1 cellular context compared by ENCODE assay signal in the genomic region with DNA sequence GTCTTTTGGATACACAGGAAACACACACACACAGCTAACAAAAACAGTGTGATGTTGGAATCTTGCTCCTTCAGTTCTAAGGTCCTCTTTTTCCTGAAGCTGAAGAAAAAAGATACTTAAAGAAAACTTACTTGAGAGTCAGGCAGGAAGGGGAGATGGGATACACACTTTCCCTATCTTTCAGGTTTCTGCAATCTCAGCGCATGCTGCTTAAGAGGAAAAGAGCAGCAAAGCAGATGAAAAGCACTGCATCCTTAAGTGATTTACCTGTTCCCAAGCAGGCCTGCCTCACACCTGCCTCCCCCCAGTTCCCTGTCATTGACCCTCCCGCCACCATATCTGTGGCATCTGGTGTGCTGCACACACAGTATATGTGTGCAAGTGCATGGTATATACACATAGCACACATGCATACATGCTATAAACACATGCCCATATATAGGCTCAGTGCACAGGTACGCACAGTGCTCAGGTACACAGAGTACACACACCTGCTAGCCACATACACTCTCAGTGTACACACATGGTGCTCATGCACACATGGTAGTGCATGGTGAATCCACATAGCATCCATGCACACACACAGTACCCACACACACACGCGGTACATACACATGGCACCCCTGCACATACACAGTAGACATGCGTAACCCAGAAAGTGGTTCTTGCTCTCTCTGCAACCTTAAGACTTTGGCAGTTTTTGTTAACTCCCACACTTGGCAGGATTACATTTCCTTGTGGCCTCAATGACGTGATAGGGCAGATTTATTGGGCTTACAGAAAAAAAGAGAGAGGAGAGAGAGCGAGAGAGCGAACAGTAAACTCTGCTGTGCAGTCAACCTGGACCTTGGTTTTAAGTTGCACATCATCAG.
A peak's percentile ranks its signal among the peaks of the same experiment; 100 is the strongest.
TF ChIP-seq lines count a peak whose summit lies in the region.

No MANE protein-coding gene starts in this region.

TF ChIP-seq in HEK293, 187 proteins besides CTCF, POLR2A, EP300 and RAD21 (continued from another document and continues in another):
- TF ChIP-seq, protein P1, sequence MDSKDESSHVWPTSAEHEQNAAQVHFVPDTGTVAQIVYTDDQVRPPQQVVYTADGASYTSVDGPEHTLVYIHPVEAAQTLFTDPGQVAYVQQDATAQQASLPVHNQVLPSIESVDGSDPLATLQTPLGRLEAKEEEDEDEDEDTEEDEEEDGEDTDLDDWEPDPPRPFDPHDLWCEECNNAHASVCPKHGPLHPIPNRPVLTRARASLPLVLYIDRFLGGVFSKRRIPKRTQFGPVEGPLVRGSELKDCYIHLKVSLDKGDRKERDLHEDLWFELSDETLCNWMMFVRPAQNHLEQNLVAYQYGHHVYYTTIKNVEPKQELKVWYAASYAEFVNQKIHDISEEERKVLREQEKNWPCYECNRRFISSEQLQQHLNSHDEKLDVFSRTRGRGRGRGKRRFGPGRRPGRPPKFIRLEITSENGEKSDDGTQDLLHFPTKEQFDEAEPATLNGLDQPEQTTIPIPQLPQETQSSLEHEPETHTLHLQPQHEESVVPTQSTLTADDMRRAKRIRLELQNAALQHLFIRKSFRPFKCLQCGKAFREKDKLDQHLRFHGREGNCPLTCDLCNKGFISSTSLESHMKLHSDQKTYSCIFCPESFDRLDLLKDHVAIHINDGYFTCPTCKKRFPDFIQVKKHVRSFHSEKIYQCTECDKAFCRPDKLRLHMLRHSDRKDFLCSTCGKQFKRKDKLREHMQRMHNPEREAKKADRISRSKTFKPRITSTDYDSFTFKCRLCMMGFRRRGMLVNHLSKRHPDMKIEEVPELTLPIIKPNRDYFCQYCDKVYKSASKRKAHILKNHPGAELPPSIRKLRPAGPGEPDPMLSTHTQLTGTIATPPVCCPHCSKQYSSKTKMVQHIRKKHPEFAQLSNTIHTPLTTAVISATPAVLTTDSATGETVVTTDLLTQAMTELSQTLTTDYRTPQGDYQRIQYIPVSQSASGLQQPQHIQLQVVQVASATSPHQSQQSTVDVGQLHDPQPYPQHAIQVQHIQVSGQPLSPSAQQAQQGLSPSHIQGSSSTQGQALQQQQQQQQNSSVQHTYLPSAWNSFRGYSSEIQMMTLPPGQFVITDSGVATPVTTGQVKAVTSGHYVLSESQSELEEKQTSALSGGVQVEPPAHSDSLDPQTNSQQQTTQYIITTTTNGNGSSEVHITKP (tag by site-specific recombination; IDR thresholded peaks at IDR 0.05) = peak; percentile 41; the same call in 1 of the 2 replicates
- TF ChIP-seq ZNF292 (tag by site-specific recombination; IDR thresholded peaks at IDR 0.05; ENCODE audit: borderline replicate concordance, low read depth) (no peak), ZNF629 (tag by site-specific recombination; IDR thresholded peaks at IDR 0.05) (peak; percentile 86), WT1 (tag by site-specific recombination; IDR thresholded peaks at IDR 0.05) (peak; percentile 41; the same call in 1 of the 2 replicates), PRDM1 (tag by site-specific recombination; IDR thresholded peaks at IDR 0.05) (peak; percentile 75), ZFP69B (tag by site-specific recombination; IDR thresholded peaks at IDR 0.05) (0 out of 2 replicates have a peak, but pooled peaks have one; percentile 31), ZNF549 (tag by site-specific recombination; IDR thresholded peaks at IDR 0.05) (no peak), ZNF600 (tag by site-specific recombination; IDR thresholded peaks at IDR 0.05) (peak; percentile 45; the same call in 1 of the 2 replicates), OVOL3 (tag by site-specific recombination; IDR thresholded peaks at IDR 0.05) (no peak), ZNF792 (tag by site-specific recombination; IDR thresholded peaks at IDR 0.05) (peak; percentile 58; the same call in 1 of the 2 replicates), ZNF155 (tag by site-specific recombination; IDR thresholded peaks at IDR 0.05) (no peak), ZNF19 (tag by site-specific recombination; IDR thresholded peaks at IDR 0.05; ENCODE audit: low read depth) (no peak), ZNF335 (tag by site-specific recombination; conservative IDR thresholded peaks at IDR 0.05) (no peak; the same call in 1 of the 2 replicates), MZF1 (tag by site-specific recombination; IDR thresholded peaks at IDR 0.05; ENCODE audit: borderline replicate concordance) (no peak), ZXDB (tag by site-specific recombination; IDR thresholded peaks at IDR 0.05) (peak; percentile 74; the same call in 1 of the 2 replicates), ZNF624 (tag by site-specific recombination; IDR thresholded peaks at IDR 0.05) (no peak), BCL11B (tag by site-specific recombination; IDR thresholded peaks at IDR 0.05; ENCODE audit: low read depth) (no peak), SP2 (tag by site-specific recombination; IDR thresholded peaks at IDR 0.05) (no peak), ZNF2 (tag by site-specific recombination; IDR thresholded peaks at IDR 0.05) (0 out of 2 replicates have a peak, but pooled peaks have one; percentile 30), ZNF138 (tag by site-specific recombination; IDR thresholded peaks at IDR 0.05; ENCODE audit: borderline replicate concordance) (no peak), FEZF1 (tag by site-specific recombination; IDR thresholded peaks at IDR 0.05) (peak; percentile 88), ZNF423 (tag by site-specific recombination; IDR thresholded peaks at IDR 0.05) (no peak), GLIS2 (tag by site-specific recombination; IDR thresholded peaks at IDR 0.05) (no peak), ZBTB21 (tag by site-specific recombination; IDR thresholded peaks at IDR 0.05) (peak; percentile 89), ZNF24 (tag by site-specific recombination; IDR thresholded peaks at IDR 0.05) (no peak), ZNF664 (tag by site-specific recombination; IDR thresholded peaks at IDR 0.05) (no peak), ZNF426 (tag by site-specific recombination; IDR thresholded peaks at IDR 0.05) (no peak)
- TF ChIP-seq, protein P2, sequence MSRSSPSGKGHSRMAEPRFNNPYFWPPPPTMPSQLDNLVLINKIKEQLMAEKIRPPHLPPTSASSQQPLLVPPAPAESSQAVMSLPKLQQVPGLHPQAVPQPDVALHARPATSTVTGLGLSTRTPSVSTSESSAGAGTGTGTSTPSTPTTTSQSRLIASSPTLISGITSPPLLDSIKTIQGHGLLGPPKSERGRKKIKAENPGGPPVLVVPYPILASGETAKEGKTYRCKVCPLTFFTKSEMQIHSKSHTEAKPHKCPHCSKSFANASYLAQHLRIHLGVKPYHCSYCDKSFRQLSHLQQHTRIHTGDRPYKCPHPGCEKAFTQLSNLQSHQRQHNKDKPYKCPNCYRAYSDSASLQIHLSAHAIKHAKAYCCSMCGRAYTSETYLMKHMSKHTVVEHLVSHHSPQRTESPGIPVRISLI (tag by site-specific recombination; IDR thresholded peaks at IDR 0.05) = peak; percentile 89
- TF ChIP-seq, protein P3, sequence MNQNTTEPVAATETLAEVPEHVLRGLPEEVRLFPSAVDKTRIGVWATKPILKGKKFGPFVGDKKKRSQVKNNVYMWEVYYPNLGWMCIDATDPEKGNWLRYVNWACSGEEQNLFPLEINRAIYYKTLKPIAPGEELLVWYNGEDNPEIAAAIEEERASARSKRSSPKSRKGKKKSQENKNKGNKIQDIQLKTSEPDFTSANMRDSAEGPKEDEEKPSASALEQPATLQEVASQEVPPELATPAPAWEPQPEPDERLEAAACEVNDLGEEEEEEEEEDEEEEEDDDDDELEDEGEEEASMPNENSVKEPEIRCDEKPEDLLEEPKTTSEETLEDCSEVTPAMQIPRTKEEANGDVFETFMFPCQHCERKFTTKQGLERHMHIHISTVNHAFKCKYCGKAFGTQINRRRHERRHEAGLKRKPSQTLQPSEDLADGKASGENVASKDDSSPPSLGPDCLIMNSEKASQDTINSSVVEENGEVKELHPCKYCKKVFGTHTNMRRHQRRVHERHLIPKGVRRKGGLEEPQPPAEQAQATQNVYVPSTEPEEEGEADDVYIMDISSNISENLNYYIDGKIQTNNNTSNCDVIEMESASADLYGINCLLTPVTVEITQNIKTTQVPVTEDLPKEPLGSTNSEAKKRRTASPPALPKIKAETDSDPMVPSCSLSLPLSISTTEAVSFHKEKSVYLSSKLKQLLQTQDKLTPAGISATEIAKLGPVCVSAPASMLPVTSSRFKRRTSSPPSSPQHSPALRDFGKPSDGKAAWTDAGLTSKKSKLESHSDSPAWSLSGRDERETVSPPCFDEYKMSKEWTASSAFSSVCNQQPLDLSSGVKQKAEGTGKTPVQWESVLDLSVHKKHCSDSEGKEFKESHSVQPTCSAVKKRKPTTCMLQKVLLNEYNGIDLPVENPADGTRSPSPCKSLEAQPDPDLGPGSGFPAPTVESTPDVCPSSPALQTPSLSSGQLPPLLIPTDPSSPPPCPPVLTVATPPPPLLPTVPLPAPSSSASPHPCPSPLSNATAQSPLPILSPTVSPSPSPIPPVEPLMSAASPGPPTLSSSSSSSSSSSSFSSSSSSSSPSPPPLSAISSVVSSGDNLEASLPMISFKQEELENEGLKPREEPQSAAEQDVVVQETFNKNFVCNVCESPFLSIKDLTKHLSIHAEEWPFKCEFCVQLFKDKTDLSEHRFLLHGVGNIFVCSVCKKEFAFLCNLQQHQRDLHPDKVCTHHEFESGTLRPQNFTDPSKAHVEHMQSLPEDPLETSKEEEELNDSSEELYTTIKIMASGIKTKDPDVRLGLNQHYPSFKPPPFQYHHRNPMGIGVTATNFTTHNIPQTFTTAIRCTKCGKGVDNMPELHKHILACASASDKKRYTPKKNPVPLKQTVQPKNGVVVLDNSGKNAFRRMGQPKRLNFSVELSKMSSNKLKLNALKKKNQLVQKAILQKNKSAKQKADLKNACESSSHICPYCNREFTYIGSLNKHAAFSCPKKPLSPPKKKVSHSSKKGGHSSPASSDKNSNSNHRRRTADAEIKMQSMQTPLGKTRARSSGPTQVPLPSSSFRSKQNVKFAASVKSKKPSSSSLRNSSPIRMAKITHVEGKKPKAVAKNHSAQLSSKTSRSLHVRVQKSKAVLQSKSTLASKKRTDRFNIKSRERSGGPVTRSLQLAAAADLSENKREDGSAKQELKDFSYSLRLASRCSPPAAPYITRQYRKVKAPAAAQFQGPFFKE (tag by site-specific recombination; IDR thresholded peaks at IDR 0.05; ENCODE audit: borderline replicate concordance) = 0 out of 2 replicates have a peak, but pooled peaks have one; percentile 55
- TF ChIP-seq, protein P4, sequence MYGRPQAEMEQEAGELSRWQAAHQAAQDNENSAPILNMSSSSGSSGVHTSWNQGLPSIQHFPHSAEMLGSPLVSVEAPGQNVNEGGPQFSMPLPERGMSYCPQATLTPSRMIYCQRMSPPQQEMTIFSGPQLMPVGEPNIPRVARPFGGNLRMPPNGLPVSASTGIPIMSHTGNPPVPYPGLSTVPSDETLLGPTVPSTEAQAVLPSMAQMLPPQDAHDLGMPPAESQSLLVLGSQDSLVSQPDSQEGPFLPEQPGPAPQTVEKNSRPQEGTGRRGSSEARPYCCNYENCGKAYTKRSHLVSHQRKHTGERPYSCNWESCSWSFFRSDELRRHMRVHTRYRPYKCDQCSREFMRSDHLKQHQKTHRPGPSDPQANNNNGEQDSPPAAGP (tag by site-specific recombination; IDR thresholded peaks at IDR 0.05) = no peak
- TF ChIP-seq, protein P5, sequence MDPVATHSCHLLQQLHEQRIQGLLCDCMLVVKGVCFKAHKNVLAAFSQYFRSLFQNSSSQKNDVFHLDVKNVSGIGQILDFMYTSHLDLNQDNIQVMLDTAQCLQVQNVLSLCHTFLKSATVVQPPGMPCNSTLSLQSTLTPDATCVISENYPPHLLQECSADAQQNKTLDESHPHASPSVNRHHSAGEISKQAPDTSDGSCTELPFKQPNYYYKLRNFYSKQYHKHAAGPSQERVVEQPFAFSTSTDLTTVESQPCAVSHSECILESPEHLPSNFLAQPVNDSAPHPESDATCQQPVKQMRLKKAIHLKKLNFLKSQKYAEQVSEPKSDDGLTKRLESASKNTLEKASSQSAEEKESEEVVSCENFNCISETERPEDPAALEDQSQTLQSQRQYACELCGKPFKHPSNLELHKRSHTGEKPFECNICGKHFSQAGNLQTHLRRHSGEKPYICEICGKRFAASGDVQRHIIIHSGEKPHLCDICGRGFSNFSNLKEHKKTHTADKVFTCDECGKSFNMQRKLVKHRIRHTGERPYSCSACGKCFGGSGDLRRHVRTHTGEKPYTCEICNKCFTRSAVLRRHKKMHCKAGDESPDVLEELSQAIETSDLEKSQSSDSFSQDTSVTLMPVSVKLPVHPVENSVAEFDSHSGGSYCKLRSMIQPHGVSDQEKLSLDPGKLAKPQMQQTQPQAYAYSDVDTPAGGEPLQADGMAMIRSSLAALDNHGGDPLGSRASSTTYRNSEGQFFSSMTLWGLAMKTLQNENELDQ (tag by site-specific recombination; IDR thresholded peaks at IDR 0.05; ENCODE audit: low read depth) = no peak
- TF ChIP-seq, protein P6, sequence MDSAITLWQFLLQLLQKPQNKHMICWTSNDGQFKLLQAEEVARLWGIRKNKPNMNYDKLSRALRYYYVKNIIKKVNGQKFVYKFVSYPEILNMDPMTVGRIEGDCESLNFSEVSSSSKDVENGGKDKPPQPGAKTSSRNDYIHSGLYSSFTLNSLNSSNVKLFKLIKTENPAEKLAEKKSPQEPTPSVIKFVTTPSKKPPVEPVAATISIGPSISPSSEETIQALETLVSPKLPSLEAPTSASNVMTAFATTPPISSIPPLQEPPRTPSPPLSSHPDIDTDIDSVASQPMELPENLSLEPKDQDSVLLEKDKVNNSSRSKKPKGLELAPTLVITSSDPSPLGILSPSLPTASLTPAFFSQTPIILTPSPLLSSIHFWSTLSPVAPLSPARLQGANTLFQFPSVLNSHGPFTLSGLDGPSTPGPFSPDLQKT (IDR thresholded peaks at IDR 0.05; ENCODE audit: borderline replicate concordance, low read depth, low read length) = no peak
- TF ChIP-seq, protein P7, sequence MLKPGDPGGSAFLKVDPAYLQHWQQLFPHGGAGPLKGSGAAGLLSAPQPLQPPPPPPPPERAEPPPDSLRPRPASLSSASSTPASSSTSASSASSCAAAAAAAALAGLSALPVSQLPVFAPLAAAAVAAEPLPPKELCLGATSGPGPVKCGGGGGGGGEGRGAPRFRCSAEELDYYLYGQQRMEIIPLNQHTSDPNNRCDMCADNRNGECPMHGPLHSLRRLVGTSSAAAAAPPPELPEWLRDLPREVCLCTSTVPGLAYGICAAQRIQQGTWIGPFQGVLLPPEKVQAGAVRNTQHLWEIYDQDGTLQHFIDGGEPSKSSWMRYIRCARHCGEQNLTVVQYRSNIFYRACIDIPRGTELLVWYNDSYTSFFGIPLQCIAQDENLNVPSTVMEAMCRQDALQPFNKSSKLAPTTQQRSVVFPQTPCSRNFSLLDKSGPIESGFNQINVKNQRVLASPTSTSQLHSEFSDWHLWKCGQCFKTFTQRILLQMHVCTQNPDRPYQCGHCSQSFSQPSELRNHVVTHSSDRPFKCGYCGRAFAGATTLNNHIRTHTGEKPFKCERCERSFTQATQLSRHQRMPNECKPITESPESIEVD (tag by site-specific recombination; IDR thresholded peaks at IDR 0.05) = 0 out of 2 replicates have a peak, but pooled peaks have one; percentile 42
- TF ChIP-seq, protein P8, sequence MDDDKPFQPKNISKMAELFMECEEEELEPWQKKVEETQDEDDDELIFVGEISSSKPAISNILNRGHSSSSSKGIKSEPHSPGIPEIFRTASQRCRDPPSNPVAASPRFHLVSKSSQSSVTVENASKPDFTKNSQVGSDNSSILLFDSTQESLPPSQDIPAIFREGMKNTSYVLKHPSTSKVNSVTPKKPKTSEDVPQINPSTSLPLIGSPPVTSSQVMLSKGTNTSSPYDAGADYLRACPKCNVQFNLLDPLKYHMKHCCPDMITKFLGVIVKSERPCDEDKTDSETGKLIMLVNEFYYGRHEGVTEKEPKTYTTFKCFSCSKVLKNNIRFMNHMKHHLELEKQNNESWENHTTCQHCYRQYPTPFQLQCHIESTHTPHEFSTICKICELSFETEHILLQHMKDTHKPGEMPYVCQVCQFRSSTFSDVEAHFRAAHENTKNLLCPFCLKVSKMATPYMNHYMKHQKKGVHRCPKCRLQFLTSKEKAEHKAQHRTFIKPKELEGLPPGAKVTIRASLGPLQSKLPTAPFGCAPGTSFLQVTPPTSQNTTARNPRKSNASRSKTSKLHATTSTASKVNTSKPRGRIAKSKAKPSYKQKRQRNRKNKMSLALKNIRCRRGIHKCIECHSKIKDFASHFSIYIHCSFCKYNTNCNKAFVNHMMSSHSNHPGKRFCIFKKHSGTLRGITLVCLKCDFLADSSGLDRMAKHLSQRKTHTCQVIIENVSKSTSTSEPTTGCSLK (tag by site-specific recombination; IDR thresholded peaks at IDR 0.05) = no peak
